1 cellular context compared by ENCODE assay signal in genomic region chr21:39388811-39389155, GRCh38.
TF ChIP-seq lines count a peak whose summit lies in the region.

No MANE protein-coding gene starts in this region.

TF ChIP-seq in K562, 482 proteins besides CTCF, POLR2A, EP300 and RAD21 (continued from another document and continues in another):
- TF ChIP-seq, protein P1, sequence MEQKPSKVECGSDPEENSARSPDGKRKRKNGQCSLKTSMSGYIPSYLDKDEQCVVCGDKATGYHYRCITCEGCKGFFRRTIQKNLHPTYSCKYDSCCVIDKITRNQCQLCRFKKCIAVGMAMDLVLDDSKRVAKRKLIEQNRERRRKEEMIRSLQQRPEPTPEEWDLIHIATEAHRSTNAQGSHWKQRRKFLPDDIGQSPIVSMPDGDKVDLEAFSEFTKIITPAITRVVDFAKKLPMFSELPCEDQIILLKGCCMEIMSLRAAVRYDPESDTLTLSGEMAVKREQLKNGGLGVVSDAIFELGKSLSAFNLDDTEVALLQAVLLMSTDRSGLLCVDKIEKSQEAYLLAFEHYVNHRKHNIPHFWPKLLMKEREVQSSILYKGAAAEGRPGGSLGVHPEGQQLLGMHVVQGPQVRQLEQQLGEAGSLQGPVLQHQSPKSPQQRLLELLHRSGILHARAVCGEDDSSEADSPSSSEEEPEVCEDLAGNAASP (IDR thresholded peaks at IDR 0.05) = no peak
- TF ChIP-seq PHF20 (IDR thresholded peaks at IDR 0.05; ENCODE audit: partially characterized antibody) (no peak), SPI1 (IDR thresholded peaks at IDR 0.05; ENCODE audit: borderline replicate concordance, low read depth, low read length) (no peak), TCF7L2 (IDR thresholded peaks at IDR 0.05; ENCODE audit: low read depth, low read length) (no peak), ETV1 (tag; conservative IDR thresholded peaks at IDR 0.05; ENCODE audit: low read depth) (no peak), KLF10 (CRISPR knock-in tag; IDR thresholded peaks at IDR 0.05) (no peak), ZNF583 (CRISPR knock-in tag; IDR thresholded peaks at IDR 0.05) (no peak), ZBTB40 (IDR thresholded peaks at IDR 0.05) (no peak), ZBTB40 (CRISPR knock-in tag; IDR thresholded peaks at IDR 0.05) (no peak), VEZF1 (CRISPR knock-in tag; IDR thresholded peaks at IDR 0.05) (no peak), MAX (CRISPR knock-in tag; IDR thresholded peaks at IDR 0.05) (0 out of 2 replicates have a peak, but pooled peaks have one; percentile 1), SMAD4 (CRISPR knock-in tag; conservative IDR thresholded peaks at IDR 0.05) (0 out of 2 replicates have a peak, but pooled peaks have one; percentile 10), NFYB (IDR thresholded peaks at IDR 0.05; ENCODE audit: extremely low read depth, insufficient read length) (no peak), ZNF561 (CRISPR knock-in tag; conservative IDR thresholded peaks at IDR 0.05) (no peak), HNRNPH1 (optimal IDR thresholded peaks at IDR 0.05; ENCODE audit: low read depth, low read length) (no peak), SIN3B (IDR thresholded peaks at IDR 0.05; ENCODE audit: low read depth) (peak; percentile 7; the same call in 1 of the 2 replicates), PBX2 (CRISPR knock-in tag; IDR thresholded peaks at IDR 0.05; ENCODE audit: low read depth) (no peak), PBX2 (tag; conservative IDR thresholded peaks at IDR 0.05; ENCODE audit: low read depth) (no peak), CAMTA2 (CRISPR knock-in tag; conservative IDR thresholded peaks at IDR 0.05) (0 out of 2 replicates have a peak, but pooled peaks have one; percentile 53), CHD4 (IDR thresholded peaks at IDR 0.05; ENCODE audit: insufficient read depth, insufficient replicate concordance, low read depth, low read length, poor library complexity, severe bottlenecking) (peak; percentile 46), PCBP2 (IDR thresholded peaks at IDR 0.05; ENCODE audit: low read depth, low read length, poor library complexity, severe bottlenecking) (no peak), TEAD2 (tag; IDR thresholded peaks at IDR 0.05) (no peak), ETS2 (tag; IDR thresholded peaks at IDR 0.05; ENCODE audit: borderline replicate concordance, poor library complexity, severe bottlenecking) (no peak), NRF1 (conservative IDR thresholded peaks at IDR 0.05 in 1 of 2, IDR thresholded peaks at IDR 0.05 in 1 of 2) (peak; percentile 50 to 64), ID3 (CRISPR knock-in tag; IDR thresholded peaks at IDR 0.05) (no peak), ID3 (tag; IDR thresholded peaks at IDR 0.05) (peak; percentile 42), SAFB (IDR thresholded peaks at IDR 0.05; ENCODE audit: borderline replicate concordance, low read depth, low read length) (no peak), ZNF24 (IDR thresholded peaks at IDR 0.05) (no peak), DIDO1 (tag; IDR thresholded peaks at IDR 0.05; ENCODE audit: low read depth) (no peak), KDM1A (IDR thresholded peaks at IDR 0.05) (no peak), FOXK2 (conservative IDR thresholded peaks at IDR 0.05 in 1 of 2, IDR thresholded peaks at IDR 0.05 in 1 of 2; ENCODE audit: low read depth in 2 of 2) (peak in 1 of 2 experiments; percentile 53; a peak in 2 of 4 replicates), ZNF431 (CRISPR knock-in tag; IDR thresholded peaks at IDR 0.05) (no peak), NBN (IDR thresholded peaks at IDR 0.05; ENCODE audit: low read depth) (0 out of 2 replicates have a peak, but pooled peaks have one; percentile 6), ATF2 (CRISPR knock-in tag; IDR thresholded peaks at IDR 0.05) (no peak), ZBED1 (IDR thresholded peaks at IDR 0.05) (no peak), EWSR1 (IDR thresholded peaks at IDR 0.05; ENCODE audit: borderline replicate concordance, low read depth, partially characterized antibody) (no peak), STAT5B (CRISPR knock-in tag; IDR thresholded peaks at IDR 0.05) (no peak), PHTF2 (CRISPR knock-in tag; IDR thresholded peaks at IDR 0.05) (no peak), SMARCA5 (IDR thresholded peaks at IDR 0.05) (no peak)
- TF ChIP-seq, protein P2, sequence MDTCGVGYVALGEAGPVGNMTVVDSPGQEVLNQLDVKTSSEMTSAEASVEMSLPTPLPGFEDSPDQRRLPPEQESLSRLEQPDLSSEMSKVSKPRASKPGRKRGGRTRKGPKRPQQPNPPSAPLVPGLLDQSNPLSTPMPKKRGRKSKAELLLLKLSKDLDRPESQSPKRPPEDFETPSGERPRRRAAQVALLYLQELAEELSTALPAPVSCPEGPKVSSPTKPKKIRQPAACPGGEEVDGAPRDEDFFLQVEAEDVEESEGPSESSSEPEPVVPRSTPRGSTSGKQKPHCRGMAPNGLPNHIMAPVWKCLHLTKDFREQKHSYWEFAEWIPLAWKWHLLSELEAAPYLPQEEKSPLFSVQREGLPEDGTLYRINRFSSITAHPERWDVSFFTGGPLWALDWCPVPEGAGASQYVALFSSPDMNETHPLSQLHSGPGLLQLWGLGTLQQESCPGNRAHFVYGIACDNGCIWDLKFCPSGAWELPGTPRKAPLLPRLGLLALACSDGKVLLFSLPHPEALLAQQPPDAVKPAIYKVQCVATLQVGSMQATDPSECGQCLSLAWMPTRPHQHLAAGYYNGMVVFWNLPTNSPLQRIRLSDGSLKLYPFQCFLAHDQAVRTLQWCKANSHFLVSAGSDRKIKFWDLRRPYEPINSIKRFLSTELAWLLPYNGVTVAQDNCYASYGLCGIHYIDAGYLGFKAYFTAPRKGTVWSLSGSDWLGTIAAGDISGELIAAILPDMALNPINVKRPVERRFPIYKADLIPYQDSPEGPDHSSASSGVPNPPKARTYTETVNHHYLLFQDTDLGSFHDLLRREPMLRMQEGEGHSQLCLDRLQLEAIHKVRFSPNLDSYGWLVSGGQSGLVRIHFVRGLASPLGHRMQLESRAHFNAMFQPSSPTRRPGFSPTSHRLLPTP (IDR thresholded peaks at IDR 0.05; ENCODE audit: borderline replicate concordance, extremely low read depth, insufficient read length) = no peak
- TF ChIP-seq, protein P3, sequence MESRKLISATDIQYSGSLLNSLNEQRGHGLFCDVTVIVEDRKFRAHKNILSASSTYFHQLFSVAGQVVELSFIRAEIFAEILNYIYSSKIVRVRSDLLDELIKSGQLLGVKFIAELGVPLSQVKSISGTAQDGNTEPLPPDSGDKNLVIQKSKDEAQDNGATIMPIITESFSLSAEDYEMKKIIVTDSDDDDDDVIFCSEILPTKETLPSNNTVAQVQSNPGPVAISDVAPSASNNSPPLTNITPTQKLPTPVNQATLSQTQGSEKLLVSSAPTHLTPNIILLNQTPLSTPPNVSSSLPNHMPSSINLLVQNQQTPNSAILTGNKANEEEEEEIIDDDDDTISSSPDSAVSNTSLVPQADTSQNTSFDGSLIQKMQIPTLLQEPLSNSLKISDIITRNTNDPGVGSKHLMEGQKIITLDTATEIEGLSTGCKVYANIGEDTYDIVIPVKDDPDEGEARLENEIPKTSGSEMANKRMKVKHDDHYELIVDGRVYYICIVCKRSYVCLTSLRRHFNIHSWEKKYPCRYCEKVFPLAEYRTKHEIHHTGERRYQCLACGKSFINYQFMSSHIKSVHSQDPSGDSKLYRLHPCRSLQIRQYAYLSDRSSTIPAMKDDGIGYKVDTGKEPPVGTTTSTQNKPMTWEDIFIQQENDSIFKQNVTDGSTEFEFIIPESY (CRISPR knock-in tag; IDR thresholded peaks at IDR 0.05) = no peak
